ENCODE assay signal across 9 cellular contexts in genomic region chr12:116135209-116135930, GRCh38.
DNase-seq lines count a peak whose midpoint lies in the region; TF ChIP-seq lines count a peak whose summit lies in the region.
"Had no signal": no experiment of that assay in that cellular context is flagged by ENCODE, and none has a peak within 500 bp of the region (broad histone marks: within the 10 kb centered on the region; RNA-seq: fewer than 3 reads in every experiment).

No MANE protein-coding gene starts in this region.

- no peak overlapping the region for H3K14ac ChIP-seq in H9 (ENCODE audit: insufficient read depth, low read length)

- H2BK5ac ChIP-seq in H9 (ENCODE audit: insufficient read length, low read length) = no peak overlapping the region

- peaks cover 68% of the 10 kb centered on the region for H3K4me1 ChIP-seq in ACC112 (ENCODE audit: control insufficient read depth, insufficient read depth, low read length, unreplicated experiment)
- H3K4me1 ChIP-seq in H9 (ENCODE audit: insufficient read depth, low read length) = peaks cover 3% of the 10 kb centered on the region; the same call in 1 of the 2 replicates
- peaks cover 17 to 69% of the 10 kb centered on the region in 2 experiments for H3K4me1 ChIP-seq in SK-N-SH (ENCODE audit: control insufficient read depth in 1 of 2, insufficient read depth in 2 of 2, low read depth in 1 of 2, low read length in 1 of 2)

- H3K4me1 Mint-ChIP-seq in H9 = peaks cover 43 to 57% of the 10 kb centered on the region in 2 experiments

- no peak overlapping the region for H2BK12ac ChIP-seq in H9 (ENCODE audit: insufficient read length, low read depth, low read length)

- H4K8ac ChIP-seq in H9 (replicated peaks; ENCODE audit: insufficient read length, low read depth, low read length) = no peak overlapping the region

- no peaks in the 10 kb centered on the region for H3K23me2 ChIP-seq in H9 (ENCODE audit: insufficient read length, low read depth, low read length, poor library complexity, severe bottlenecking)

- no peak overlapping the region for H3T11ph ChIP-seq in H9 (ENCODE audit: low read length)

- H3K9me3 Mint-ChIP-seq in H9 = no peaks in the 10 kb centered on the region

- no peak overlapping the region for H3K23ac ChIP-seq in H9 (ENCODE audit: insufficient read length, low read depth, low read length)

- TF ChIP-seq RAD21 in SK-N-SH (IDR thresholded peaks at IDR 0.05; ENCODE audit: low read length) = no peak

- H3K9ac ChIP-seq in H9 (ENCODE audit: extremely low read depth, insufficient read length, low read length) = no peak overlapping the region
- no peak overlapping the region for H3K9ac ChIP-seq in SK-N-SH

- H2AK5ac ChIP-seq in H9 (ENCODE audit: insufficient read length, low read length) = no peak overlapping the region

- TF ChIP-seq EP300 in SK-N-SH (IDR thresholded peaks at IDR 0.05; ENCODE audit: borderline replicate concordance in 1 of 2, low read depth in 1 of 2, low read length in 1 of 2) = 0 out of 4 replicates have a peak, but pooled peaks of 1 of the 2 experiments have one; percentile 18

- H4K20me1 ChIP-seq in H9 (ENCODE audit: control insufficient read depth, insufficient read depth, insufficient read length) = no peaks in the 10 kb centered on the region
- H4K20me1 ChIP-seq in SK-N-SH (ENCODE audit: insufficient read depth) = peaks cover 97% of the 10 kb centered on the region

- no peaks in the 10 kb centered on the region for H3K79me1 ChIP-seq in H9 (ENCODE audit: insufficient read depth, low read depth, low read length, poor library complexity, severe bottlenecking)

- H3K4me3 ChIP-seq in ACC112 (ENCODE audit: low read depth, low read length) (peak overlapping the region; percentile 28; the same call in 1 of the 2 replicates), SK-N-SH (ENCODE audit: low read depth in 2 of 2, low read length in 1 of 2) (no peak overlapping the region), foreskin fibroblast (ENCODE audit: low read depth in 1 of 2, low read length in 2 of 2) (no peak overlapping the region)

- H3K9me3 ChIP-seq in H9 (ENCODE audit: control insufficient read depth, low read depth, low read length) (no peaks in the 10 kb centered on the region), SK-N-SH (no peaks in the 10 kb centered on the region)

- H2BK120ac ChIP-seq in H9 (ENCODE audit: low read depth, low read length, poor library complexity, severe bottlenecking) = no peak overlapping the region

- no peak overlapping the region for H3K4me3 Mint-ChIP-seq in H9

- peaks cover 82% of the 10 kb centered on the region for H3K79me2 ChIP-seq in ACC112 (ENCODE audit: control insufficient read depth, insufficient read depth, low read length, unreplicated experiment)
- peaks cover 6% of the 10 kb centered on the region; the same call in 1 of the 2 replicates for H3K79me2 ChIP-seq in H9 (ENCODE audit: insufficient read depth, low read length)
- peaks cover 100% of the 10 kb centered on the region for H3K79me2 ChIP-seq in SK-N-SH (ENCODE audit: insufficient read depth)

- in situ Hi-C loops in KBM-7 (cut with MboI; ENCODE audit: low pct_unique_long_range_greater_than_20kb, low sequenced_read_pairs) = no loop called here

- no peaks in the 10 kb centered on the region for H3K9me2 ChIP-seq in SK-N-SH

- no peak overlapping the region for H2BK15ac ChIP-seq in H9 (ENCODE audit: low read depth, low read length)

- H3K4ac ChIP-seq in H9 (ENCODE audit: low read depth, low read length) = no peak overlapping the region

- peak overlapping the region in 2 of 3 experiments; percentile 61 to 82; a peak in 2 of 7 replicates for H3K27ac Mint-ChIP-seq in H9

- H2AFZ ChIP-seq in ACC112 (ENCODE audit: low read length, unreplicated experiment) (no peak overlapping the region), H9 (ENCODE audit: low read length) (no peak overlapping the region), SK-N-SH (ENCODE audit: low read depth) (no peak overlapping the region)

- no peak overlapping the region for H3K56ac ChIP-seq in H9 (ENCODE audit: insufficient read length, low read depth, low read length)

- H3K4me2 ChIP-seq in H9 (ENCODE audit: insufficient read depth, insufficient read length, low read length) = no peak overlapping the region
- H3K4me2 ChIP-seq in SK-N-SH = peak overlapping the region; percentile 12; the same call in 1 of the 2 replicates

- WGBS in H9 (ENCODE audit: extremely low coverage, insufficient read length, low lambda C conversion rate) = no CpG with 5 or more reads among the region's 3 CpGs
- 51% methylated on average over 3 of the region's 3 CpGs for WGBS in SK-N-SH (ENCODE audit: low lambda C conversion rate)

- H3F3A ChIP-seq in SK-N-SH (replicated peaks; ENCODE audit: insufficient read depth) = peaks cover 49% of the 10 kb centered on the region

- H3K27ac ChIP-seq in ACC112 (ENCODE audit: low read depth, low read length) (peak overlapping the region; percentile 83), H9 (ENCODE audit: insufficient read length, low read depth, low read length) (no peak overlapping the region), SK-N-SH (ENCODE audit: low read depth in 2 of 2, low read length in 1 of 2) (peak overlapping the region in 1 of 2 experiments; percentile 81; a peak in 2 of 4 replicates)

- no peak overlapping the region for H2BK20ac ChIP-seq in H9 (ENCODE audit: low read depth, low read length, poor library complexity, severe bottlenecking)

- H3K36me3 ChIP-seq in ACC112 (ENCODE audit: insufficient read depth, low read length) (no peaks in the 10 kb centered on the region), SK-N-SH (replicated peaks in 1 of 2; ENCODE audit: control insufficient read depth in 1 of 2, insufficient read depth in 2 of 2, low read length in 1 of 2) (no peaks in the 10 kb centered on the region)

- no peak overlapping the region for H3K18ac ChIP-seq in H9 (ENCODE audit: insufficient read length, low read depth, low read length)

- no peaks in the 10 kb centered on the region for H3K27me3 Mint-ChIP-seq in H9 (ENCODE audit: low read depth)

- H4K5ac ChIP-seq in H9 (ENCODE audit: insufficient read length, low read depth, low read length) = no peak overlapping the region

- CTCF ChIA-PET in SK-N-SH (lab: Yijun Ruan, JAX) = interaction anchor here (0.6 to 2.7 kb wide), 3 partner anchors 9 to 237 kb away, joined by 3 to 7 read pairs (median 3); no protein-coding TSS in a partner anchor

- DNase-seq in H9 (no peak), SK-N-SH (peak; percentile 44), foreskin fibroblast (peak; percentile 76 to 85), KBM-7 (no peak), NCI-H1694 (lab: John Stamatoyannopoulos, UW) (no peak), COR-L47 (lab: John Stamatoyannopoulos, UW) (no peak), dedifferentiated amniotic fluid mesenchymal stem cell (ENCODE audit: extremely low spot score) (no peak)
- DNase-seq: central memory CD4-positive, alpha-beta T cell had no signal

- H3K27me3 ChIP-seq in ACC112 (ENCODE audit: insufficient read depth, low read length) (no peaks in the 10 kb centered on the region), H9 (ENCODE audit: insufficient read depth, low read length) (no peaks in the 10 kb centered on the region), SK-N-SH (ENCODE audit: insufficient read depth) (no peaks in the 10 kb centered on the region)

- POLR2A ChIA-PET in SK-N-SH (lab: Yijun Ruan, JAX) = interaction anchor here (0.9 kb wide), 1 partner anchor 35 kb away, joined by 3 read pairs; no protein-coding TSS in a partner anchor

- no peaks in the 10 kb centered on the region; a peak in 1 of 7 replicates for H3K36me3 Mint-ChIP-seq in H9 (ENCODE audit: insufficient read depth in 1 of 3, low read depth in 3 of 3)

- no peak overlapping the region for H4K91ac ChIP-seq in H9 (ENCODE audit: insufficient read length, low read depth, low read length)

- TF ChIP-seq CTCF in H9 (conservative IDR thresholded peaks at IDR 0.05) (no peak), SK-N-SH (IDR thresholded peaks at IDR 0.05) (no peak), foreskin fibroblast (IDR thresholded peaks at IDR 0.05; ENCODE audit: low read depth, low read length) (no peak)

TF ChIP-seq in SK-N-SH, 30 proteins besides CTCF, POLR2A, EP300 and RAD21 (continues in another document):
- TF ChIP-seq NFIC (IDR thresholded peaks at IDR 0.05; ENCODE audit: borderline replicate concordance) = peak; percentile 90
- no peak for TF ChIP-seq USF2 (IDR thresholded peaks at IDR 0.05; ENCODE audit: borderline replicate concordance, low read depth, low read length)
- TF ChIP-seq REST (IDR thresholded peaks at IDR 0.05; ENCODE audit: low read depth, low read length) = no peak
- no peak for TF ChIP-seq NRF1 (IDR thresholded peaks at IDR 0.05; ENCODE audit: low read depth, low read length)
- TF ChIP-seq SIN3A (IDR thresholded peaks at IDR 0.05; ENCODE audit: borderline replicate concordance, low read depth, low read length) = 0 out of 2 replicates have a peak, but pooled peaks have one; percentile 14

Comparison
In these comparisons a context has a peak if more than half of its experiments do, and no peak if none do; other contexts are left out.
1. DNase-seq: peak in SK-N-SH (single experiment) and foreskin fibroblast (2 of 2); none in H9 (single experiment), KBM-7 (single experiment), NCI-H1694 (single experiment), COR-L47 (single experiment) and dedifferentiated amniotic fluid mesenchymal stem cell (single experiment).